In genomic region chr15:67033521-67033920, GRCh38 we compare ENCODE assay signal across 10 cellular contexts. TPM values are rescaled to one million over a fixed set of nuclear protein-coding genes. Genes with fewer than 3 reads are reported as not detected.
A peak's percentile ranks its signal among the peaks of the same experiment; 100 is the strongest.
DNase-seq lines count a peak whose midpoint lies in the region; ATAC-seq, FAIRE-seq and TF ChIP-seq lines count a peak whose summit lies in the region.
"Had no signal": no experiment of that assay in that cellular context is flagged by ENCODE, and none has a peak within 500 bp of the region (broad histone marks: within the 10 kb centered on the region; RNA-seq: fewer than 3 reads in every experiment).

No MANE protein-coding gene starts in this region.

- H3K4me1 ChIP-seq in CD4-positive, alpha-beta memory T cell (ENCODE audit: insufficient read depth, low read length), result peaks cover 30% of the 10 kb centered on the region

- H3K4me1 Mint-ChIP-seq in CD4-positive, alpha-beta memory T cell, result peaks cover 16 to 20% (median 19%) of the 10 kb centered on the region in 4 donors
- H3K4me1 Mint-ChIP-seq in activated CD8-positive, alpha-beta T cell treated with anti-CD3 and anti-CD28 coated beads for 36 hours (ENCODE audit: low read depth), result peaks cover 22% of the 10 kb centered on the region
- H3K4me1 Mint-ChIP-seq in progenitor cell of endocrine pancreas (ENCODE audit: low read depth), result peaks cover 5% of the 10 kb centered on the region

- no peaks in the 10 kb centered on the region for H3K36me3 Mint-ChIP-seq in CD4-positive, alpha-beta memory T cell
- no peaks in the 10 kb centered on the region for H3K36me3 Mint-ChIP-seq in activated CD8-positive, alpha-beta T cell treated with anti-CD3 and anti-CD28 coated beads for 36 hours (ENCODE audit: low read depth)
- no peaks in the 10 kb centered on the region for H3K36me3 Mint-ChIP-seq in progenitor cell of endocrine pancreas (ENCODE audit: insufficient read depth)

- POLR2A ChIA-PET in CD4-positive, alpha-beta memory T cell (lab: Charles Lee; ENCODE audit: partially characterized antibody), result interaction anchor here (1.0 to 2.1 kb wide), 6 partner anchors 9 to 221 kb away, joined by 3 to 5 read pairs (median 4); partner anchors contain the start of genes AAGAB, IQCH and SMAD3
- POLR2A ChIA-PET in activated CD8-positive, alpha-beta T cell treated with anti-CD3 and anti-CD28 coated beads for 36 hours (lab: Charles Lee), result no interaction called here

- no peaks in the 10 kb centered on the region for H3K36me3 ChIP-seq in CD4-positive, alpha-beta memory T cell (ENCODE audit: insufficient read depth, low read length)

- H3K4me3 Mint-ChIP-seq in CD4-positive, alpha-beta memory T cell, result peak overlapping the region in 1 of 8 donors; percentile 55
- peak overlapping the region; percentile 57 for H3K4me3 Mint-ChIP-seq in activated CD8-positive, alpha-beta T cell treated with anti-CD3 and anti-CD28 coated beads for 36 hours
- H3K4me3 Mint-ChIP-seq in progenitor cell of endocrine pancreas (ENCODE audit: low read depth), result peak overlapping the region; percentile 67

- no peaks in the 10 kb centered on the region for H3K27me3 Mint-ChIP-seq in CD4-positive, alpha-beta memory T cell
- peaks cover 9% of the 10 kb centered on the region for H3K27me3 Mint-ChIP-seq in activated CD8-positive, alpha-beta T cell treated with anti-CD3 and anti-CD28 coated beads for 36 hours
- peaks cover 19% of the 10 kb centered on the region for H3K27me3 Mint-ChIP-seq in progenitor cell of endocrine pancreas

- peak in 3 of 5 donors; percentile 13 to 26 (median 21) for DNase-seq in CD4-positive, alpha-beta memory T cell
- no peak for DNase-seq in activated CD8-positive, alpha-beta T cell treated with anti-CD3 and anti-CD28 coated beads for 36 hours
- DNase-seq in frontal cortex (ENCODE audit: low spot score in 2 of 2) (peak; percentile 46 to 56), progenitor cell of endocrine pancreas (ENCODE audit: low spot score, unreplicated experiment) (no peak), NCI-H2107 treated with DMSO at 0.1 percent for 48 hours (lab: John Stamatoyannopoulos, UW; ENCODE audit: unreplicated experiment) (no peak), occipital lobe (lab: John Stamatoyannopoulos, UW) (no peak), NCI-H510A treated with DMSO at 0.1 percent for 48 hours (lab: John Stamatoyannopoulos, UW) (no peak)
- DNase-seq in effector CD8-positive, alpha-beta T cell (lab: John Stamatoyannopoulos, UW), result no peak

- FAIRE-seq in frontal cortex (lab: Jason Lieb, UNC), result no peak
- FAIRE-seq: islet of Langerhans, TTC549 had no signal

- no peak for TF ChIP-seq CTCF in activated CD8-positive, alpha-beta T cell treated with anti-CD3 and anti-CD28 coated beads for 36 hours (IDR thresholded peaks at IDR 0.05)
- TF ChIP-seq CTCF in progenitor cell of endocrine pancreas (IDR thresholded peaks at IDR 0.05; ENCODE audit: unreplicated experiment), result no peak

- CTCF ChIA-PET in CD4-positive, alpha-beta memory T cell (lab: Charles Lee; ENCODE audit: partially characterized antibody), result interaction anchor here (1.7 kb wide), 1 partner anchor 206 kb away, joined by 6 read pairs; no protein-coding TSS in a partner anchor
- CTCF ChIA-PET in activated CD8-positive, alpha-beta T cell treated with anti-CD3 and anti-CD28 coated beads for 36 hours (lab: Charles Lee), result interaction anchor here (1.5 kb wide), 1 partner anchor 68 kb away, joined by 3 read pairs; no protein-coding TSS in a partner anchor

- H3K27ac ChIP-seq in CD4-positive, alpha-beta memory T cell (ENCODE audit: low read depth, low read length), result no peak overlapping the region

- peak overlapping the region in 1 of 2 donors; percentile 59 for H3K4me3 ChIP-seq in CD4-positive, alpha-beta memory T cell (ENCODE audit: low read length in 2 of 2)

- intact Hi-C loops in CD4-positive, alpha-beta memory T cell (cut with micrococcal nuclease), result loop anchor here (1.0 to 5.0 kb wide), 2 partner anchors 148 to 269 kb away; no protein-coding TSS in a partner anchor
- intact Hi-C loops in activated CD8-positive, alpha-beta T cell treated with anti-CD3 and anti-CD28 coated beads for 36 hours (cut with micrococcal nuclease), result loop anchor here (5.0 kb wide), 1 partner anchor 34 kb away; the partner anchor contains the start of gene SMAD3

- peak; percentile 44 for ATAC-seq in activated CD8-positive, alpha-beta T cell treated with anti-CD3 and anti-CD28 coated beads for 36 hours

- H3K9me3 ChIP-seq in CD4-positive, alpha-beta memory T cell (ENCODE audit: control insufficient read depth in 1 of 2, low read length in 2 of 2), result no peaks in the 10 kb centered on the region

- no peaks in the 10 kb centered on the region for H3K9me3 Mint-ChIP-seq in CD4-positive, alpha-beta memory T cell
- H3K9me3 Mint-ChIP-seq in activated CD8-positive, alpha-beta T cell treated with anti-CD3 and anti-CD28 coated beads for 36 hours, result no peaks in the 10 kb centered on the region
- H3K9me3 Mint-ChIP-seq in progenitor cell of endocrine pancreas (ENCODE audit: low read depth), result no peaks in the 10 kb centered on the region

- no peaks in the 10 kb centered on the region for H3K27me3 ChIP-seq in CD4-positive, alpha-beta memory T cell (ENCODE audit: insufficient read depth, low read length)

- peak overlapping the region in 1 of 7 donors; percentile 51 for H3K27ac Mint-ChIP-seq in CD4-positive, alpha-beta memory T cell
- H3K27ac Mint-ChIP-seq in activated CD8-positive, alpha-beta T cell treated with anti-CD3 and anti-CD28 coated beads for 36 hours, result peak overlapping the region; percentile 1
- no peak overlapping the region for H3K27ac Mint-ChIP-seq in progenitor cell of endocrine pancreas

RNA-seq across cellular contexts. Expression of gene SMAD3, which starts 31.9 kb away (rescaled TPM):
- 100 to 1,000 TPM; 189 to 197 TPM for total RNA-seq in CD4-positive, alpha-beta memory T cell
- 10 to 100 TPM; 14.6 to 31.9 TPM for polyA plus RNA-seq in CD4-positive, alpha-beta memory T cell
- total RNA-seq in activated CD8-positive, alpha-beta T cell treated with anti-CD3 and anti-CD28 coated beads for 36 hours, result 10 to 100 TPM; 22.3 to 24.7 TPM
- total RNA-seq in frontal cortex, result 2.0 TPM
- total RNA-seq in progenitor cell of endocrine pancreas, result 49.9 and 51.3 TPM in 2 replicates
- 2.5 TPM for total RNA-seq in occipital lobe

Comparison
In these comparisons a context has a peak if more than half of its experiments do, and no peak if none do; other contexts are left out.
1. DNase-seq: peak in CD4-positive, alpha-beta memory T cell (3 of 5) and frontal cortex (2 of 2); none in activated CD8-positive, alpha-beta T cell treated with anti-CD3 and anti-CD28 coated beads for 36 hours (single experiment), progenitor cell of endocrine pancreas (single experiment), NCI-H2107 treated with DMSO at 0.1 percent for 48 hours (single experiment), occipital lobe (single experiment), NCI-H510A treated with DMSO at 0.1 percent for 48 hours (single experiment) and effector CD8-positive, alpha-beta T cell (single experiment).